ENCODE assay signal across 1 cellular context in the genomic region with DNA sequence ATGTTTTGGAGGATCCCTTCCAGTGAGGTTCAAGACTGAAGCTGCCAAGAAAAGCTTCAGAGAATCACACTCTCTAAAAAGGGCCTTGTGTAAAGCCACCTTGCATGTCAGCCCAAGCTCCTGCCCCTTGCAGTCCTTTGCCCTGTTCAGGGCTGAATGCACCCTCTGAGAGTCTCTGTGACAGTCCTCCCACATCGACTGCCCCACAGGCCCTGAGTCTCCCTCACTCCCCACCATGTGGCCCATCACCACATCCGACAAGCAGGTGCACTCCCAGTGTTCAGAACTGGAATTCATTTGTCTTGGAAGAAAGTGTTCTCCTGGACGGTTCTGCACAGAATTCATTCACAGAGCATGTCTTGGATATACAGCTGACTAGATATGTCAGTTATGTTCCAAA.
TF ChIP-seq lines count a peak whose summit lies in the region.

No MANE protein-coding gene starts in this region.

TF ChIP-seq in HEK293, 187 proteins besides CTCF, POLR2A, EP300 and RAD21:
- TF ChIP-seq, protein P1, sequence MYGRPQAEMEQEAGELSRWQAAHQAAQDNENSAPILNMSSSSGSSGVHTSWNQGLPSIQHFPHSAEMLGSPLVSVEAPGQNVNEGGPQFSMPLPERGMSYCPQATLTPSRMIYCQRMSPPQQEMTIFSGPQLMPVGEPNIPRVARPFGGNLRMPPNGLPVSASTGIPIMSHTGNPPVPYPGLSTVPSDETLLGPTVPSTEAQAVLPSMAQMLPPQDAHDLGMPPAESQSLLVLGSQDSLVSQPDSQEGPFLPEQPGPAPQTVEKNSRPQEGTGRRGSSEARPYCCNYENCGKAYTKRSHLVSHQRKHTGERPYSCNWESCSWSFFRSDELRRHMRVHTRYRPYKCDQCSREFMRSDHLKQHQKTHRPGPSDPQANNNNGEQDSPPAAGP (tag by site-specific recombination; IDR thresholded peaks at IDR 0.05): no peak
- TF ChIP-seq ZNF664 (tag by site-specific recombination; IDR thresholded peaks at IDR 0.05): no peak
- no peak for TF ChIP-seq ZBTB17 (tag by site-specific recombination; IDR thresholded peaks at IDR 0.05)
- no peak for TF ChIP-seq ZNF341 (tag by site-specific recombination; IDR thresholded peaks at IDR 0.05; ENCODE audit: low read depth)
- no peak for TF ChIP-seq ZNF707 (tag by site-specific recombination; IDR thresholded peaks at IDR 0.05)
- no peak for TF ChIP-seq ZNF362 (tag by site-specific recombination; IDR thresholded peaks at IDR 0.05)
- no peak for TF ChIP-seq BCL11B (tag by site-specific recombination; IDR thresholded peaks at IDR 0.05; ENCODE audit: low read depth)
- TF ChIP-seq ZNF202 (tag by site-specific recombination; IDR thresholded peaks at IDR 0.05; ENCODE audit: borderline replicate concordance): no peak
- TF ChIP-seq ZNF354C (tag by site-specific recombination; IDR thresholded peaks at IDR 0.05; ENCODE audit: borderline replicate concordance, low read depth): no peak
- no peak for TF ChIP-seq ZNF530 (tag by site-specific recombination; IDR thresholded peaks at IDR 0.05; ENCODE audit: low read depth)
- no peak for TF ChIP-seq ZNF302 (tag by site-specific recombination; IDR thresholded peaks at IDR 0.05; ENCODE audit: low read depth)
- TF ChIP-seq ZNF792 (tag by site-specific recombination; IDR thresholded peaks at IDR 0.05): no peak
- no peak for TF ChIP-seq ZNF48 (tag by site-specific recombination; IDR thresholded peaks at IDR 0.05)
- TF ChIP-seq PBX3 (CRISPR knock-in tag; IDR thresholded peaks at IDR 0.05): no peak
